ENCODE assay signal across 1 cellular context in genomic region chr17:2391597-2392251, GRCh38.
TF ChIP-seq lines count a peak whose summit lies in the region.

No MANE protein-coding gene starts in this region.

TF ChIP-seq in endothelial cell of umbilical vein, 7 proteins besides CTCF, POLR2A, EP300 and RAD21:
- no peak for TF ChIP-seq GATA2 (IDR thresholded peaks at IDR 0.05; ENCODE audit: insufficient read depth, insufficient read length, low read depth, low read length)
- no peak for TF ChIP-seq POLR2AphosphoS5 (IDR thresholded peaks at IDR 0.05; ENCODE audit: insufficient read depth, low read depth, low read length)
- TF ChIP-seq FOS (IDR thresholded peaks at IDR 0.05; ENCODE audit: borderline replicate concordance, insufficient read depth, low read length) = no peak
- TF ChIP-seq JUN (IDR thresholded peaks at IDR 0.05; ENCODE audit: borderline replicate concordance, insufficient read depth, insufficient read length, low read depth) = no peak
- no peak for TF ChIP-seq MYC (IDR thresholded peaks at IDR 0.05; ENCODE audit: low read depth, low read length)
- no peak for TF ChIP-seq EZH2 (IDR thresholded peaks at IDR 0.05; ENCODE audit: borderline replicate concordance, low read depth, low read length, severe bottlenecking)
- no peak for TF ChIP-seq MAX (IDR thresholded peaks at IDR 0.05; ENCODE audit: insufficient read depth, insufficient read length)
